Comparison of ENCODE assay signal across 8 cellular contexts in the genomic region with DNA sequence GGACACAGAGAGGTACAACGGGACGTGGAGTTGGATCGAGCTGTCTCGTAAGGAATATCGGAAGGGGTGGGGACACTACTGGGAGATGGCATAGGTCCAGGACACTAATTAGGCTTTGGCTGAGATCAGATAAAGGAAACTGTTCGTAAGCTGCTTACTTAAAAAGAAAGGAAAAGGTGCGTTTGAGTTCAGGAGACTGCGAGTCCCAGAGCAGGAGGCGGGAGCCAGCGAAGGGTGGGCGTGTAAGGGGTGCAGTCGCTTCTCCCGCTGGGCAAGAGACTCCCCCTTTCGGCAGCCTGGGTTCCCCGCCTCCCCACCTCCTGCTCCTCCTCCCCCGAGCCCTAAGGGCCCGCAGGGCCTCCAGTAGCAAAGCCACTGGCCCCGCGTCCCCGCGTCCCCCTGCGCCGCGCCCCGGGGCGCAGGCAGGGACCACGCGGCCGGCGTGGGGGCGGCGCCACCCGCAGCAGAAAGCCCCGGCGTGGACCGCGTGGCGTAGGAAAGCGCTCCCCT. TPM values are rescaled to one million over a fixed set of nuclear protein-coding genes. Genes with fewer than 3 reads are reported as not detected.
DNase-seq lines count a peak whose midpoint lies in the region; ATAC-seq, FAIRE-seq and TF ChIP-seq lines count a peak whose summit lies in the region.

No MANE protein-coding gene starts in this region.

- H3F3A ChIP-seq in PC-3 (ENCODE audit: low read length, unreplicated experiment) = no peaks in the 10 kb centered on the region

- peak overlapping the region; percentile 67 for H2AFZ ChIP-seq in PC-3 (ENCODE audit: low read length)

- DNase-seq in PC-3 (peak; percentile 42), frontal cortex (ENCODE audit: low spot score in 2 of 2) (peak; percentile 51 to 58), nucleus accumbens (lab: John Stamatoyannopoulos, UW) (peak in 36 of 56 donors; percentile 2 to 55 (median 23)), upper lobe of right lung (peak; percentile 85)
- peak; percentile 78 for DNase-seq in activated effector memory CD4-positive, alpha-beta T cell treated with anti-CD3 and anti-CD28 coated beads, Interleukin-2, amount 50 U/mL, for 16 hours

- H3K36me3 ChIP-seq in PC-3 (ENCODE audit: low read depth, low read length) = no peaks in the 10 kb centered on the region
- H3K36me3 ChIP-seq in upper lobe of right lung = no peaks in the 10 kb centered on the region

- POLR2A ChIA-PET in PC-3 (lab: Charles Lee; ENCODE audit: unreplicated experiment) = interaction anchor here (0.6 kb wide), 1 partner anchor 585 kb away, joined by 3 read pairs; no protein-coding TSS in a partner anchor

- peaks cover 30% of the 10 kb centered on the region for H3K4me1 ChIP-seq in PC-3 (ENCODE audit: insufficient read depth, low read length)
- H3K4me1 ChIP-seq in upper lobe of right lung = peaks cover 17% of the 10 kb centered on the region

- 0 out of 2 replicates have a peak, but pooled peaks cover 4% of the 10 kb centered on the region for H4K20me1 ChIP-seq in PC-3 (ENCODE audit: low read length)

- H3K79me2 ChIP-seq in PC-3 (ENCODE audit: low read length) = peaks cover 44% of the 10 kb centered on the region

- H3K27me3 ChIP-seq in PC-3 (ENCODE audit: low read length) (no peaks in the 10 kb centered on the region), upper lobe of right lung (no peaks in the 10 kb centered on the region)

- TF ChIP-seq CTCF in C4-2B (conservative IDR thresholded peaks at IDR 0.05) = no peak; the same call in 1 of the 2 replicates
- TF ChIP-seq CTCF in PC-3 (conservative IDR thresholded peaks at IDR 0.05; ENCODE audit: low read depth, low read length) = no peak
- TF ChIP-seq CTCF in upper lobe of right lung (IDR thresholded peaks at IDR 0.05) = no peak

- CTCF ChIA-PET in PC-3 (lab: Charles Lee) = interaction anchor here (1.0 kb wide), 1 partner anchor 109 kb away, joined by 3 read pairs; no protein-coding TSS in a partner anchor

- peak overlapping the region; percentile 87 for H3K9ac ChIP-seq in PC-3 (ENCODE audit: low read length)

- peak overlapping the region; percentile 86 for H3K4me2 ChIP-seq in PC-3 (ENCODE audit: low read length)

- BruUV-seq in PC-3 (replicated peaks; lab: Mats Ljungman, UMichigan) = no TSS peak

- H3K9me3 ChIP-seq in PC-3 (ENCODE audit: low read length) (no peaks in the 10 kb centered on the region), upper lobe of right lung (no peaks in the 10 kb centered on the region)

- intact Hi-C loops in PC-3 (cut with micrococcal nuclease) (loop anchor here (1.0 to 5.0 kb wide), 2 partner anchors 29 to 43 kb away; no protein-coding TSS in a partner anchor), upper lobe of right lung (cut with DNase I) (no loop called here)

- FAIRE-seq in frontal cortex (lab: Jason Lieb, UNC) = no peak

- ATAC-seq in GM19043 (IDR thresholded peaks at IDR 0.05; ENCODE audit: low read depth, unreplicated experiment) = peak; percentile 35
- peak; percentile 42 for ATAC-seq in HG03196 (IDR thresholded peaks at IDR 0.05; ENCODE audit: unreplicated experiment)
- peak; percentile 27 for ATAC-seq in PC-3
- peak; percentile 55 for ATAC-seq in upper lobe of right lung

- peak overlapping the region; percentile 96 for H3K27ac ChIP-seq in C4-2B
- H3K27ac ChIP-seq in PC-3 (ENCODE audit: low read length) = peak overlapping the region; percentile 34
- H3K27ac ChIP-seq in upper lobe of right lung = peak overlapping the region; percentile 84

- H3K4me3 ChIP-seq in PC-3 (ENCODE audit: low read length) = peak overlapping the region; percentile 85
- H3K4me3 ChIP-seq in upper lobe of right lung = peak overlapping the region; percentile 84

- no peaks in the 10 kb centered on the region for H3K9me2 ChIP-seq in PC-3 (replicated peaks; ENCODE audit: low read length)

RNA-seq across cellular contexts. Expression of gene ABCC4, which starts 0.6 kb away (rescaled TPM):
- 17.7 and 18.9 TPM in 2 replicates for total RNA-seq in PC-3 (2014; rRNA removed)
- total RNA-seq in frontal cortex = 9.0 TPM
- 28.1 TPM for total RNA-seq in upper lobe of right lung

Comparison
In these comparisons a context has a peak if more than half of its experiments do, and no peak if none do; other contexts are left out.
1. Peak in every context shown above with its lines: DNase-seq, ATAC-seq, H3K4me3 ChIP-seq and H3K27ac ChIP-seq.
2. H3K27ac ChIP-seq: peak in every context shown above with its lines; median percentile 96 in C4-2B; 84 in upper lobe of right lung; 34 in PC-3.
3. DNase-seq: peak in every context shown above with its lines; median percentile 85 in upper lobe of right lung; 78 in activated effector memory CD4-positive, alpha-beta T cell treated with anti-CD3 and anti-CD28 coated beads, Interleukin-2, amount 50 U/mL, for 16 hours; 54 in frontal cortex; 42 in PC-3; 23 in nucleus accumbens.